Comparison of ENCODE assay signal across 16 cellular contexts in the genomic region with DNA sequence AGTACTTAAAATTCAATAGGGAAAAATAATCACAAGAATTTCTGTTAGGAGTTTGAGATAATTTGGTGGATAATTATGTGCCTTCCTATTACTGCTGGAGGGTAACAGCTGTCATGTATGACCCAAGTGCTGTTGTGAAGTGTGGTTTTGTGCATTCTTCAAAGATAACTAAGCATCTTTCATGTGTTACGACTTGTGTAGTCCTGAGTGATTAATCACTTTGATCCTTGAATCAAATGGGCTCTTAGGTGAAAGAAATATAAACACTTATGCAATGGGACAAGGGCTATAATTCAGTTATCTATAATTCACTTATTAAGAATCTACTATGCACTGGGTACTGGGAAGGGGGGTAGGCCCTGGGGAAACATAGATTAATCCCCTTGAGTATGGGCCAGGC.
DNase-seq lines count a peak whose midpoint lies in the region; ATAC-seq and TF ChIP-seq lines count a peak whose summit lies in the region.
"Had no signal": no experiment of that assay in that cellular context is flagged by ENCODE, and none has a peak within 500 bp of the region (broad histone marks: within the 10 kb centered on the region; RNA-seq: fewer than 3 reads in every experiment).

No MANE protein-coding gene starts in this region.

- H3K14ac ChIP-seq in IMR-90 (replicated peaks; ENCODE audit: low read depth, low read length): no peak overlapping the region; the same call in 1 of the 2 replicates

- H3K23ac ChIP-seq in IMR-90 (ENCODE audit: low read depth, low read length): no peak overlapping the region

- H3K56ac ChIP-seq in IMR-90 (ENCODE audit: extremely low read depth, insufficient read depth, low read length): no peak overlapping the region

- H2AFZ ChIP-seq in IMR-90 (replicated peaks; ENCODE audit: low read length, poor library complexity) (no peak overlapping the region), mammary epithelial cell (ENCODE audit: low read depth, low read length) (no peak overlapping the region)

- TF ChIP-seq CTCF in IMR-90 (conservative IDR thresholded peaks at IDR 0.05; ENCODE audit: low read depth, low read length) (no peak), mammary epithelial cell (conservative IDR thresholded peaks at IDR 0.05 in 1 of 2, IDR thresholded peaks at IDR 0.05 in 1 of 2; ENCODE audit: extremely low read depth in 1 of 2, insufficient read depth in 1 of 2, low read depth in 1 of 2, low read length in 2 of 2) (no peak), kidney epithelial cell (IDR thresholded peaks at IDR 0.05; ENCODE audit: insufficient read depth, low read length, poor library complexity, severe bottlenecking) (no peak), GM10266 (IDR thresholded peaks at IDR 0.05; ENCODE audit: control insufficient read depth, insufficient read depth, low read depth, missing control alignments) (no peak), brain microvascular endothelial cell (IDR thresholded peaks at IDR 0.05; ENCODE audit: low read depth, low read length, missing control alignments) (no peak)

- peak overlapping the region; percentile 12; the same call in 1 of the 2 replicates for H2BK20ac ChIP-seq in IMR-90 (ENCODE audit: low read depth, low read length)

- H3K9ac ChIP-seq in IMR-90 (ENCODE audit: low read depth, low read length) (no peak overlapping the region), mammary epithelial cell (ENCODE audit: insufficient read depth, low read length) (no peak overlapping the region)
- H3K9ac ChIP-seq: BLaER1 had no signal

- H2BK5ac ChIP-seq in IMR-90 (ENCODE audit: low read depth, low read length, poor library complexity, severe bottlenecking): peak overlapping the region; percentile 4

- H3K4me2 ChIP-seq in IMR-90 (ENCODE audit: low read depth, low read length): no peak overlapping the region
- peak overlapping the region; percentile 63 for H3K4me2 ChIP-seq in mammary epithelial cell (ENCODE audit: insufficient read depth, low read depth, low read length)
- H3K4me2 ChIP-seq: BLaER1 had no signal

- intact Hi-C loops in IMR-90 (cut with micrococcal nuclease): loop anchor here (5.0 kb wide), 1 partner anchor 84 kb away; no protein-coding TSS in a partner anchor
- intact Hi-C loops in mammary epithelial cell (cut with micrococcal nuclease): loop anchor here (5.0 kb wide), 1 partner anchor 86 kb away; no protein-coding TSS in a partner anchor

- no peak for TF ChIP-seq RAD21 in IMR-90 (IDR thresholded peaks at IDR 0.05; ENCODE audit: low read length)

- CTCF ChIA-PET in IMR-90 (lab: Yijun Ruan, JAX) (no interaction called here), mammary epithelial cell (lab: Charles Lee; ENCODE audit: low non-redundant PET) (no interaction called here)

- H2BK120ac ChIP-seq in IMR-90 (ENCODE audit: low read depth, low read length): no peak overlapping the region

- H3K36me3 ChIP-seq in IMR-90 (ENCODE audit: control insufficient read depth, insufficient read depth, low read length): no peaks in the 10 kb centered on the region
- no peaks in the 10 kb centered on the region for H3K36me3 ChIP-seq in mammary epithelial cell (ENCODE audit: insufficient read depth, low read length)
- no peaks in the 10 kb centered on the region for H3K36me3 ChIP-seq in kidney epithelial cell (ENCODE audit: control insufficient read depth, insufficient read depth, low read length)
- no peaks in the 10 kb centered on the region for H3K36me3 ChIP-seq in brain microvascular endothelial cell (replicated peaks)
- H3K36me3 ChIP-seq: BLaER1 had no signal

- in situ Hi-C loops in IMR-90 (cut with MboI; ENCODE audit: low sequenced_read_pairs): no loop called here
- in situ Hi-C loops in mammary epithelial cell (cut with MboI; ENCODE audit: low sequenced_read_pairs in 2 of 2): no loop called here
- in situ Hi-C loops in brain microvascular endothelial cell (cut with HindIII; ENCODE audit: low pct_ligation_motif_present, low sequenced_read_pairs): no loop called here

- peak overlapping the region; percentile 79; the same call in 1 of the 3 replicates for H2BK15ac ChIP-seq in IMR-90 (ENCODE audit: low read depth, low read length)

- peak; percentile 8; the same call in 1 of the 2 replicates for ATAC-seq in IMR-90 (ENCODE audit: low read depth)
- no peak for ATAC-seq in GM19351 (IDR thresholded peaks at IDR 0.05; ENCODE audit: unreplicated experiment)
- ATAC-seq: activated CD4-positive, CD25-positive, alpha-beta regulatory T cell treated with anti-CD3 and anti-CD28 coated beads, Interleukin-2, amount 50 U/mL, for 24 hours had no signal

- H3K18ac ChIP-seq in IMR-90 (ENCODE audit: low read depth, low read length): no peak overlapping the region

- DNase-seq in EH (ENCODE audit: low read depth) (peak; percentile 69), IMR-90 (peak; percentile 69), mammary epithelial cell (peak; percentile 90), kidney epithelial cell (ENCODE audit: low read depth) (peak; percentile 71), GM10266 (ENCODE audit: extremely low spot score) (no peak), brain microvascular endothelial cell (no peak)
- DNase-seq in effector CD8-positive, alpha-beta T cell (lab: John Stamatoyannopoulos, UW): no peak
- DNase-seq: activated naive CD4-positive, alpha-beta T cell; DMS53; effector memory CD4-positive, alpha-beta T cell; head of caudate nucleus; kidney; substantia nigra had no signal

- H3K79me2 ChIP-seq in mammary epithelial cell (ENCODE audit: insufficient read depth, low read length): no peaks in the 10 kb centered on the region

- H4K5ac ChIP-seq in IMR-90 (ENCODE audit: low read depth, low read length): no peak overlapping the region; the same call in 1 of the 2 replicates

- H3K4me3 ChIP-seq in IMR-90 (ENCODE audit: insufficient read depth, low read depth, low read length) (no peak overlapping the region), mammary epithelial cell (replicated peaks in 1 of 3; ENCODE audit: insufficient read depth in 1 of 3, low read depth in 2 of 3, low read length in 3 of 3) (no peak overlapping the region), kidney epithelial cell (ENCODE audit: low read depth, low read length) (no peak overlapping the region), brain microvascular endothelial cell (ENCODE audit: low read depth, low read length) (no peak overlapping the region)
- H3K4me3 ChIP-seq: BLaER1 had no signal

- H3K27me3 ChIP-seq in IMR-90 (ENCODE audit: control insufficient read depth, insufficient read depth, low read length) (no peaks in the 10 kb centered on the region), mammary epithelial cell (ENCODE audit: insufficient read depth, low read length) (no peaks in the 10 kb centered on the region), kidney epithelial cell (ENCODE audit: control insufficient read depth, insufficient read depth, low read length) (no peaks in the 10 kb centered on the region), brain microvascular endothelial cell (replicated peaks) (no peaks in the 10 kb centered on the region)
- H3K27me3 ChIP-seq: BLaER1 had no signal

- dilution Hi-C loops in IMR-90 (cut with HindIII; ENCODE audit: low sequenced_read_pairs, unreplicated experiment) (no loop called here), mammary epithelial cell (cut with HindIII; ENCODE audit: low sequenced_read_pairs) (loop anchor here (5.0 kb wide), 1 partner anchor 69 kb away; no protein-coding TSS in a partner anchor)

- H4K8ac ChIP-seq in IMR-90 (ENCODE audit: low read depth in 2 of 2, low read length in 2 of 2): no peak overlapping the region

- H3K9me1 ChIP-seq in IMR-90 (ENCODE audit: insufficient read depth, low read length): peaks cover 4% of the 10 kb centered on the region; the same call in 1 of the 2 replicates

- H3K4ac ChIP-seq in IMR-90 (ENCODE audit: low read depth, low read length): peak overlapping the region; percentile 30; the same call in 1 of the 2 replicates

- no peak overlapping the region for H4K91ac ChIP-seq in IMR-90 (ENCODE audit: insufficient read depth, low read depth, low read length)

- H2AK5ac ChIP-seq in IMR-90 (ENCODE audit: low read depth, low read length): no peak overlapping the region

- H3K4me1 ChIP-seq in IMR-90 (ENCODE audit: control insufficient read depth, insufficient read depth, low read length) (peaks cover 11% of the 10 kb centered on the region), mammary epithelial cell (ENCODE audit: insufficient read depth, low read length) (peaks cover 32% of the 10 kb centered on the region)
- H3K4me1 ChIP-seq: BLaER1 had no signal

- no peaks in the 10 kb centered on the region for H4K20me1 ChIP-seq in IMR-90 (ENCODE audit: insufficient read depth, low read length)
- H4K20me1 ChIP-seq in mammary epithelial cell (ENCODE audit: insufficient read depth, low read length): no peaks in the 10 kb centered on the region
- H4K20me1 ChIP-seq: BLaER1 had no signal

- H3K9me3 ChIP-seq in IMR-90 (ENCODE audit: control insufficient read depth, insufficient read depth, low read length) (no peaks in the 10 kb centered on the region), mammary epithelial cell (replicated peaks; ENCODE audit: insufficient read depth, low read length) (no peaks in the 10 kb centered on the region)
- H3K9me3 ChIP-seq: BLaER1 had no signal

- H3K27ac ChIP-seq in IMR-90 (ENCODE audit: insufficient read depth, low read length): no peak overlapping the region
- H3K27ac ChIP-seq in mammary epithelial cell (ENCODE audit: insufficient read depth, low read depth, low read length): no peak overlapping the region
- H3K27ac ChIP-seq in brain microvascular endothelial cell: no peak overlapping the region
- H3K27ac ChIP-seq: BLaER1 had no signal

- BruUV-seq in IMR-90 (replicated peaks; lab: Mats Ljungman, UMichigan) (no TSS peak), mammary epithelial cell (replicated peaks; lab: Mats Ljungman, UMichigan) (no TSS peak)

- POLR2A ChIA-PET in IMR-90 (lab: Charles Lee; ENCODE audit: unreplicated experiment): interaction anchor here (0.7 kb wide), 1 partner anchor 12 kb away, joined by 7 read pairs; no protein-coding TSS in a partner anchor

- WGBS in IMR-90 (ENCODE audit: extremely low coverage in 2 of 2, insufficient read length in 1 of 2), 2 experiments: no CpG with 5 or more reads among the region's 1 CpG
- WGBS in mammary epithelial cell (ENCODE audit: low coverage, missing lambda C conversion rate): 0% methylated on average over 1 of the region's 1 CpG

- no peak overlapping the region for H2AK9ac ChIP-seq in IMR-90 (replicated peaks; ENCODE audit: low read depth, low read length, poor library complexity)

- H3K79me1 ChIP-seq in IMR-90 (ENCODE audit: low read depth in 1 of 2, low read length in 2 of 2): no peaks in the 10 kb centered on the region

- TF ChIP-seq POLR2A in IMR-90 (IDR thresholded peaks at IDR 0.05; ENCODE audit: low read depth, low read length): no peak

TF ChIP-seq in IMR-90, 13 proteins besides CTCF, POLR2A, EP300 and RAD21 (continues in another document):
- TF ChIP-seq RCOR1 (IDR thresholded peaks at IDR 0.05; ENCODE audit: insufficient replicate concordance, low read length): no peak
- no peak for TF ChIP-seq MXI1 (IDR thresholded peaks at IDR 0.05; ENCODE audit: borderline replicate concordance, low read depth, low read length)
- no peak for TF ChIP-seq RFX5 (IDR thresholded peaks at IDR 0.05; ENCODE audit: low read depth, low read length)
- no peak for TF ChIP-seq MAFK (IDR thresholded peaks at IDR 0.05; ENCODE audit: low read depth, low read length)
- TF ChIP-seq CEBPB (IDR thresholded peaks at IDR 0.05; ENCODE audit: low read depth, low read length): no peak

Comparison
In these comparisons a context has a peak if more than half of its experiments do, and no peak if none do; other contexts are left out.
1. DNase-seq: peak in EH (single experiment), IMR-90 (single experiment), mammary epithelial cell (single experiment) and kidney epithelial cell (single experiment); none in effector CD8-positive, alpha-beta T cell (single experiment), GM10266 (single experiment) and brain microvascular endothelial cell (single experiment).